In genomic region chr11:92268546-92268945, GRCh38 we compare ENCODE assay signal across 23 cellular contexts. TPM values are rescaled to one million over a fixed set of nuclear protein-coding genes. Genes with fewer than 3 reads are reported as not detected.
DNase-seq lines count a peak whose midpoint lies in the region; FAIRE-seq and TF ChIP-seq lines count a peak whose summit lies in the region.
"Had no signal": no experiment of that assay in that cellular context is flagged by ENCODE, and none has a peak within 500 bp of the region (broad histone marks: within the 10 kb centered on the region; RNA-seq: fewer than 3 reads in every experiment).

No MANE protein-coding gene starts in this region.

- TF ChIP-seq POLR2A in erythroblast (IDR thresholded peaks at IDR 0.05; ENCODE audit: low read length) = no peak

- H3K27me3 ChIP-seq in astrocyte (ENCODE audit: insufficient read depth, low read length) = no peaks in the 10 kb centered on the region
- H3K27me3 ChIP-seq: neural progenitor cell, right lobe of liver had no signal

- H3K36me3 ChIP-seq in astrocyte (ENCODE audit: insufficient read depth, low read length) = no peaks in the 10 kb centered on the region
- H3K36me3 ChIP-seq: neural progenitor cell, right lobe of liver had no signal

- peak; percentile 11 for DNase-seq in HS-5 (ENCODE audit: low read depth)
- DNase-seq in astrocyte (ENCODE audit: low read depth) = peak; percentile 8
- peak; percentile 55 for DNase-seq in kidney tubule cell (ENCODE audit: low spot score)
- no peak for DNase-seq in type B pancreatic cell (ENCODE audit: extremely low spot score, unreplicated experiment)
- no peak for DNase-seq in NCI-H2081 (lab: John Stamatoyannopoulos, UW)
- DNase-seq in erythroblast (lab: John Stamatoyannopoulos, UW) = no peak
- DNase-seq in NCI-H2107 (lab: John Stamatoyannopoulos, UW) = no peak
- DNase-seq: activated CD4-positive, alpha-beta T cell treated with anti-CD3 and anti-CD28 coated beads, Interleukin-2, amount 50 U/mL, for 4 hours; aorta; CD4-positive, CD25-positive, alpha-beta regulatory T cell; glutamatergic neuron; kidney; NCI-H1694 treated with DMSO at 0.1 percent for 48 hours; NCI-H524 treated with DMSO at 0.1 percent for 48 hours; posterior cingulate gyrus; right lobe of liver; SHP77; stimulated activated naive CD4-positive, alpha-beta T cell treated with Interleukin-2 at 50 U/mL for 16 hours had no signal

- peak overlapping the region; percentile 55 for H3K27ac ChIP-seq in astrocyte (ENCODE audit: low read depth, low read length)
- H3K27ac ChIP-seq: neural progenitor cell, right lobe of liver had no signal

- H3K9ac ChIP-seq in astrocyte (ENCODE audit: low read length) = no peak overlapping the region
- H3K9ac ChIP-seq: neural progenitor cell had no signal

- no peak for TF ChIP-seq CTCF in astrocyte (IDR thresholded peaks at IDR 0.05; ENCODE audit: insufficient read depth, low read depth, low read length)
- no peak for TF ChIP-seq CTCF in type B pancreatic cell (conservative IDR thresholded peaks at IDR 0.05)

- H3K4me3 Mint-ChIP-seq in astrocyte (ENCODE audit: unreplicated experiment) = no peak overlapping the region
- no peak overlapping the region for H3K4me3 Mint-ChIP-seq in type B pancreatic cell
- H3K4me3 Mint-ChIP-seq: activated naive CD4-positive, alpha-beta T cell treated with anti-CD3 and anti-CD28 coated beads, Interleukin-2, amount 50 U/mL, for 24 hours; activated T-helper 1 cell treated with anti-CD3 and anti-CD28 coated beads, Interleukin-12 subunit alpha, Interleukin-12 subunit beta, Interleukin-2, Interleukin-4 antibody, amounts not matched to agents 30 ng/mL and 10 ng/mL and 1 ng/mL, durations not matched to agents 14 hours and 24 hours and 36 hours; CD4-positive, CD25-positive, alpha-beta regulatory T cell; central memory CD8-positive, alpha-beta T cell; neural progenitor cell had no signal

- H3K27me3 Mint-ChIP-seq in astrocyte (ENCODE audit: low read depth, unreplicated experiment) = no peaks in the 10 kb centered on the region
- no peaks in the 10 kb centered on the region for H3K27me3 Mint-ChIP-seq in type B pancreatic cell
- H3K27me3 Mint-ChIP-seq: activated naive CD4-positive, alpha-beta T cell treated with anti-CD3 and anti-CD28 coated beads, Interleukin-2, amount 50 U/mL, for 24 hours; CD4-positive, CD25-positive, alpha-beta regulatory T cell; central memory CD8-positive, alpha-beta T cell had no signal

- H3K4me1 Mint-ChIP-seq in astrocyte (ENCODE audit: low read depth, unreplicated experiment) = peaks cover 38% of the 10 kb centered on the region
- H3K4me1 Mint-ChIP-seq in type B pancreatic cell (ENCODE audit: unreplicated experiment) = peaks cover 39% of the 10 kb centered on the region
- H3K4me1 Mint-ChIP-seq: activated naive CD4-positive, alpha-beta T cell treated with anti-CD3 and anti-CD28 coated beads, Interleukin-2, amount 50 U/mL, for 24 hours; CD4-positive, CD25-positive, alpha-beta regulatory T cell; central memory CD8-positive, alpha-beta T cell had no signal

- no peaks in the 10 kb centered on the region for H3K79me2 ChIP-seq in astrocyte (ENCODE audit: insufficient read depth, low read length)

- no peaks in the 10 kb centered on the region for H3K9me3 Mint-ChIP-seq in astrocyte (ENCODE audit: unreplicated experiment)
- H3K9me3 Mint-ChIP-seq in type B pancreatic cell = no peaks in the 10 kb centered on the region
- H3K9me3 Mint-ChIP-seq: activated naive CD4-positive, alpha-beta T cell treated with anti-CD3 and anti-CD28 coated beads, Interleukin-2, amount 50 U/mL, for 24 hours; activated T-helper 1 cell treated with anti-CD3 and anti-CD28 coated beads, Interleukin-12 subunit alpha, Interleukin-12 subunit beta, Interleukin-2, Interleukin-4 antibody, amounts not matched to agents 30 ng/mL and 10 ng/mL and 1 ng/mL, durations not matched to agents 14 hours and 24 hours and 36 hours; neural progenitor cell had no signal

- H4K20me1 ChIP-seq in astrocyte (ENCODE audit: insufficient read depth, low read length) = no peaks in the 10 kb centered on the region

- no peak for FAIRE-seq in astrocyte (lab: Jason Lieb, UNC)
- FAIRE-seq: GM12891, kidney had no signal

- no peaks in the 10 kb centered on the region for H3K36me3 Mint-ChIP-seq in astrocyte (ENCODE audit: low read depth, unreplicated experiment)
- peaks cover 4% of the 10 kb centered on the region for H3K36me3 Mint-ChIP-seq in type B pancreatic cell
- H3K36me3 Mint-ChIP-seq: activated naive CD4-positive, alpha-beta T cell treated with anti-CD3 and anti-CD28 coated beads, Interleukin-2, amount 50 U/mL, for 24 hours; CD4-positive, CD25-positive, alpha-beta regulatory T cell had no signal

- no peaks in the 10 kb centered on the region for H3K9me3 ChIP-seq in astrocyte (ENCODE audit: insufficient read depth, low read depth, low read length)
- H3K9me3 ChIP-seq: right lobe of liver had no signal

- H3K27ac Mint-ChIP-seq in astrocyte (ENCODE audit: unreplicated experiment) (peak overlapping the region; percentile 91), type B pancreatic cell (peak overlapping the region; percentile 71)
- H3K27ac Mint-ChIP-seq: activated naive CD4-positive, alpha-beta T cell treated with anti-CD3 and anti-CD28 coated beads, Interleukin-2, amount 50 U/mL, for 24 hours; activated T-helper 1 cell treated with anti-CD3 and anti-CD28 coated beads, Interleukin-12 subunit alpha, Interleukin-12 subunit beta, Interleukin-2, Interleukin-4 antibody, amounts not matched to agents 30 ng/mL and 10 ng/mL and 1 ng/mL, durations not matched to agents 14 hours and 24 hours and 36 hours; CD4-positive, CD25-positive, alpha-beta regulatory T cell; neural progenitor cell had no signal

- peaks cover 16% of the 10 kb centered on the region for H3K4me1 ChIP-seq in astrocyte (ENCODE audit: insufficient read depth, low read length)

- no peak overlapping the region for H3K4me3 ChIP-seq in astrocyte (ENCODE audit: insufficient read depth, low read depth, low read length)
- H3K4me3 ChIP-seq: neural progenitor cell, right lobe of liver had no signal

- no peak overlapping the region for H2AFZ ChIP-seq in astrocyte (ENCODE audit: low read depth, low read length)
- H2AFZ ChIP-seq: neural progenitor cell had no signal

- peak overlapping the region; percentile 34 for H3K4me2 ChIP-seq in astrocyte (ENCODE audit: low read length)
- H3K4me2 ChIP-seq: neural progenitor cell had no signal

RNA-seq across cellular contexts. Expression of gene FAT3, which starts 43.9 kb away (rescaled TPM):
- 37.0 and 41.0 TPM in 2 replicates for total RNA-seq in astrocyte
- total RNA-seq in type B pancreatic cell (ENCODE audit: low replicate concordance) = 31.5 and 70.0 TPM in 2 replicates
- total RNA-seq: activated T-helper 1 cell treated with anti-CD3 and anti-CD28 coated beads, Interleukin-12 subunit alpha, Interleukin-12 subunit beta, Interleukin-2, Interleukin-4 antibody, amounts not matched to agents 30 ng/mL and 10 ng/mL and 1 ng/mL, durations not matched to agents 14 hours and 24 hours and 36 hours; CD4-positive, CD25-positive, alpha-beta regulatory T cell had no signal

Comparison
In these comparisons a context has a peak if more than half of its experiments do, and no peak if none do; other contexts are left out.
1. DNase-seq: peak in HS-5 (single experiment), astrocyte (single experiment) and kidney tubule cell (single experiment); none in type B pancreatic cell (single experiment), NCI-H2081 (0 of 2), erythroblast (0 of 2) and NCI-H2107 (single experiment).